19 cellular contexts compared by ENCODE assay signal in the genomic region with DNA sequence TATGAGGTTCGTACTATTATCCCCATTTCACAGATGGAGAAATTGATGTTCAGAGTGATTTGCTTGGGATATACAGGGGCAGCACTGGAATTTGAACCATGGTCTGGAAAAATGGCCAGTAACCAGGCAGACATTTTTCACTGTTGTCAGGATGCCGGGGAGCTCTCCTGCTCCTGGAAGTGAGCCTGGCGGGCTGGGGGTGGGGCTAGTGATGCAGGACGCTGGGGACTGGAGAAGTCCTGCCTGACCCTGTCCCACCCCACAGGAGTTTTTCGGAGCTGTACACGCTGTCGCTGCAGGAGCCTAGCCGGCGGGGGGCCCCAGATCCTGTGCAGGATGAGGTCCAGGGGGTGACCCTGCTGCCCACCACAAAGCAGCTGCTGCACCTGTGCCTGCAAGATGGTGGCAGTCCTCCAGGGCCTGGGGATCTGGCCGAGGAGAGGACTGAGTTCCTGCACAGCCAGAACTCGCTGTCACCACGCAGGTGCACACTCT. TPM values are rescaled to one million over a fixed set of nuclear protein-coding genes. Genes with fewer than 3 reads are reported as not detected.
DNase-seq lines count a peak whose midpoint lies in the region; ATAC-seq, FAIRE-seq and TF ChIP-seq lines count a peak whose summit lies in the region.
"Had no signal": no experiment of that assay in that cellular context is flagged by ENCODE, and none has a peak within 500 bp of the region (broad histone marks: within the 10 kb centered on the region; RNA-seq: fewer than 3 reads in every experiment).

No MANE protein-coding gene starts in this region.

- TF ChIP-seq POLR2A in GM12878 (IDR thresholded peaks at IDR 0.05; ENCODE audit: low read depth, low read length), result 0 out of 2 replicates have a peak, but pooled peaks have one; percentile 15

- RAD21 ChIA-PET in GM12878 (lab: Charles Lee; ENCODE audit: unreplicated experiment), result interaction anchor here (1.0 kb wide), 1 partner anchor 11 kb away, joined by 3 read pairs; no protein-coding TSS in a partner anchor

- H3K27ac Mint-ChIP-seq in neural crest cell (ENCODE audit: unreplicated experiment), result no peak overlapping the region
- H3K27ac Mint-ChIP-seq: activated CD4-positive, alpha-beta memory T cell treated with anti-CD3 and anti-CD28 coated beads, Interleukin-2, amount 10 ng/mL, durations not matched to agents 7 days and 5 days; activated naive CD8-positive, alpha-beta T cell treated with anti-CD3 and anti-CD28 coated beads, Interleukin-2, amount 50 U/mL, for 24 hours; activated T-helper 1 cell treated with anti-CD3 and anti-CD28 coated beads, Interleukin-12 subunit alpha, Interleukin-12 subunit beta, Interleukin-2, Interleukin-4 antibody, amounts not matched to agents 30 ng/mL and 10 ng/mL and 1 ng/mL, durations not matched to agents 14 hours and 24 hours and 36 hours had no signal

- no peak overlapping the region for H2AFZ ChIP-seq in GM12878 (ENCODE audit: control insufficient read depth, low read depth, low read length)

- peak; percentile 4 for DNase-seq in GM06990 (ENCODE audit: extremely low read depth, insufficient read length)
- no peak for DNase-seq in GM12878 (ENCODE audit: low read depth, low spot score)
- no peak for DNase-seq in neural crest cell (ENCODE audit: low read depth, low spot score)
- no peak for DNase-seq in coronary artery (ENCODE audit: low spot score)
- DNase-seq in activated CD4-positive, CD25-positive, alpha-beta regulatory T cell (lab: John Stamatoyannopoulos, UW), result no peak
- no peak for DNase-seq in stimulated activated CD4-positive, alpha-beta T cell treated with anti-CD3 and anti-CD28 coated beads, Interleukin-2, amount 100 ng/mL, for 48 hours
- DNase-seq: activated CD4-positive, alpha-beta memory T cell treated with anti-CD3 and anti-CD28 coated beads, Interleukin-2, amount 10 ng/mL, durations not matched to agents 7 days and 5 days; activated naive CD8-positive, alpha-beta T cell treated with anti-CD3 and anti-CD28 coated beads, Interleukin-2, amount 50 U/mL, for 24 hours; AML-193; DMS53; NCI-H187 treated with DMSO at 0.1 percent for 48 hours; NCI-H510A treated with DMSO at 0.1 percent for 48 hours; PC-3; stimulated activated CD4-positive, alpha-beta T cell treated with anti-CD3 and anti-CD28 coated beads, Interleukin-2, amount 100 ng/mL, for 24 hours; testis had no signal

- H3K27me3 ChIP-seq in GM06990 (replicated peaks; ENCODE audit: control insufficient read depth, insufficient read depth, low read length) (no peaks in the 10 kb centered on the region), GM12878 (replicated peaks in 1 of 2; ENCODE audit: control insufficient read depth in 2 of 2, insufficient read depth in 2 of 2, low read length in 1 of 2) (no peaks in the 10 kb centered on the region)
- H3K27me3 ChIP-seq: testis had no signal

- peaks cover 29% of the 10 kb centered on the region for H3K4me1 Mint-ChIP-seq in neural crest cell

- H3K36me3 ChIP-seq in GM06990 (ENCODE audit: control insufficient read depth, insufficient read depth, low read length), result peaks cover 31% of the 10 kb centered on the region
- H3K36me3 ChIP-seq in GM12878 (ENCODE audit: control insufficient read depth in 2 of 2, insufficient read depth in 2 of 2, low read length in 1 of 2), result peaks cover 16 to 37% of the 10 kb centered on the region in 2 experiments

- intact Hi-C loops in GM12878 (cut with micrococcal nuclease; ENCODE audit: unreplicated experiment), result no loop called here

- no peak overlapping the region for H3K27ac ChIP-seq in GM12878 (ENCODE audit: control insufficient read depth, insufficient read depth)
- H3K27ac ChIP-seq in coronary artery, result peak overlapping the region in 1 of 2 donors; percentile 1
- H3K27ac ChIP-seq: testis had no signal

- no peaks in the 10 kb centered on the region for H3K9me3 Mint-ChIP-seq in neural crest cell
- H3K9me3 Mint-ChIP-seq: activated CD4-positive, alpha-beta memory T cell treated with anti-CD3 and anti-CD28 coated beads, Interleukin-2, amount 10 ng/mL, durations not matched to agents 7 days and 5 days; activated naive CD8-positive, alpha-beta T cell treated with anti-CD3 and anti-CD28 coated beads, Interleukin-2, amount 50 U/mL, for 24 hours; activated T-helper 1 cell treated with anti-CD3 and anti-CD28 coated beads, Interleukin-12 subunit alpha, Interleukin-12 subunit beta, Interleukin-2, Interleukin-4 antibody, amounts not matched to agents 30 ng/mL and 10 ng/mL and 1 ng/mL, durations not matched to agents 14 hours and 24 hours and 36 hours had no signal

- peak overlapping the region; percentile 61 for H3K4me3 Mint-ChIP-seq in neural crest cell
- H3K4me3 Mint-ChIP-seq: activated CD4-positive, alpha-beta memory T cell treated with anti-CD3 and anti-CD28 coated beads, Interleukin-2, amount 10 ng/mL, durations not matched to agents 7 days and 5 days; activated naive CD8-positive, alpha-beta T cell treated with anti-CD3 and anti-CD28 coated beads, Interleukin-2, amount 50 U/mL, for 24 hours; activated T-helper 1 cell treated with anti-CD3 and anti-CD28 coated beads, Interleukin-12 subunit alpha, Interleukin-12 subunit beta, Interleukin-2, Interleukin-4 antibody, amounts not matched to agents 30 ng/mL and 10 ng/mL and 1 ng/mL, durations not matched to agents 14 hours and 24 hours and 36 hours had no signal

- CTCF ChIA-PET in GM12878 (lab: Yijun Ruan, JAX), result interaction anchor here (0.8 kb wide), 1 partner anchor 61 kb away, joined by 3 read pairs; no protein-coding TSS in a partner anchor

- POLR2A ChIA-PET in GM12878 (lab: Charles Lee), result interaction anchor here (0.6 kb wide), 1 partner anchor 168 kb away, joined by 3 read pairs; no protein-coding TSS in a partner anchor

- H3K4me3 ChIP-seq in GM06990 (replicated peaks; ENCODE audit: low read depth, low read length), result no peak overlapping the region
- H3K4me3 ChIP-seq in GM12878, result no peak overlapping the region
- no peak overlapping the region for H3K4me3 ChIP-seq in coronary artery
- H3K4me3 ChIP-seq: testis had no signal

- H3K4me2 ChIP-seq in GM12878 (ENCODE audit: control insufficient read depth, insufficient read depth), result no peak overlapping the region

- no peaks in the 10 kb centered on the region for H3K9me3 ChIP-seq in GM12878 (replicated peaks; ENCODE audit: control insufficient read depth, insufficient read depth, low read length)
- H3K9me3 ChIP-seq: testis had no signal

- no peaks in the 10 kb centered on the region; the same call in none of the 2 replicates for H3K79me2 ChIP-seq in GM12878 (ENCODE audit: control insufficient read depth, insufficient read depth, low read length)

- peaks cover 16% of the 10 kb centered on the region for H3K4me1 ChIP-seq in GM12878 (ENCODE audit: control insufficient read depth, insufficient read depth, low read length)

- SMC1A ChIA-PET in GM12878 (lab: Charles Lee; ENCODE audit: uncharacterized antibody, unreplicated experiment), result no interaction called here

- WGBS in GM12878 (ENCODE audit: insufficient coverage, insufficient replicate concordance, low lambda C conversion rate, missing lambda C conversion rate), result 90% methylated on average over 9 of the region's 12 CpGs

- no peak overlapping the region for H3K9ac ChIP-seq in GM12878 (ENCODE audit: control insufficient read depth, insufficient read depth, low read length)

- no peaks in the 10 kb centered on the region for H4K20me1 ChIP-seq in GM12878 (ENCODE audit: control insufficient read depth, insufficient read depth)

- in situ Hi-C loops in GM12878 (cut with MboI), result no loop called here

- no peak for TF ChIP-seq RAD21 in GM12878 (IDR thresholded peaks at IDR 0.05; ENCODE audit: insufficient read depth, low read depth, low read length)

- no peak for TF ChIP-seq CTCF in GM06990 (IDR thresholded peaks at IDR 0.05; ENCODE audit: insufficient read depth, low read length, poor library complexity, severe bottlenecking)
- TF ChIP-seq CTCF in GM12878 (IDR thresholded peaks at IDR 0.05 in 2 of 3, conservative IDR thresholded peaks at IDR 0.05 in 1 of 3; ENCODE audit: control insufficient read depth in 2 of 3, extremely low read depth in 1 of 3, insufficient read depth in 1 of 3, low read depth in 3 of 3, low read length in 3 of 3), result no peak
- no peak for TF ChIP-seq CTCF in neural crest cell (conservative IDR thresholded peaks at IDR 0.05)
- TF ChIP-seq CTCF in coronary artery (IDR thresholded peaks at IDR 0.05), result no peak

- H3K36me3 Mint-ChIP-seq in neural crest cell (ENCODE audit: low read depth), result no peaks in the 10 kb centered on the region

- peaks cover 19% of the 10 kb centered on the region for H3K27me3 Mint-ChIP-seq in neural crest cell (ENCODE audit: low read depth)
- H3K27me3 Mint-ChIP-seq: activated CD4-positive, alpha-beta memory T cell treated with anti-CD3 and anti-CD28 coated beads, Interleukin-2, amount 10 ng/mL, durations not matched to agents 7 days and 5 days had no signal

- BruUV-seq in GM12878 (replicated peaks; lab: Mats Ljungman, UMichigan), result no TSS peak

- TF ChIP-seq EP300 in GM12878 (IDR thresholded peaks at IDR 0.05; ENCODE audit: borderline replicate concordance in 1 of 2, control insufficient read depth in 1 of 2, low read depth in 2 of 2, low read length in 2 of 2), result no peak

- FAIRE-seq in GM12878 (lab: Jason Lieb, UNC), result no peak
- FAIRE-seq: GM19239 had no signal

- no peak for ATAC-seq in GM12878
- ATAC-seq: activated naive CD8-positive, alpha-beta T cell treated with anti-CD3 and anti-CD28 coated beads, Interleukin-2, amount 50 U/mL, for 24 hours; PC-3; sciatic nerve had no signal

RNA-seq across cellular contexts. Expression of gene SIPA1, which starts 11.1 kb away (rescaled TPM):
- 136 and 145 TPM in 2 replicates for total RNA-seq in GM12878 (2013; cell fraction: nucleolus; rRNA removed)
- total RNA-seq in GM12878 (2014; rRNA removed) (51.7 and 61.2 TPM in 2 replicates), GM12878 (2014; rRNA removed; fragmentation: Illumina TruSeq; extraction: Trizol) (26.9 and 34.2 TPM in 2 replicates), GM12878 (2021) (132 and 139 TPM in 2 replicates), neural crest cell (17.5 and 23.6 TPM in 2 replicates)
- polyA plus RNA-seq in GM12878 (2011; ENCODE audit: low read depth), result 14.6 TPM
- polyA plus RNA-seq in GM12878 (2011; rRNA removed) (24.0 and 64.1 TPM in 2 replicates), GM12878 (2014; fragmentation: Illumina TruSeq; extraction: Trizol) (4.9 and 16.0 TPM in 2 replicates), GM12878 (2014; fragmentation: Nextera tagmentation; extraction: Ambion mirVana) (1 to 10 TPM; 1.0 to 5.5 TPM), GM12878 (2014; rRNA removed) (64.2 and 66.8 TPM in 2 replicates), GM12878 (2016; fragmentation: Nextera tagmentation; extraction: Ambion mirVana) (10 to 100 TPM; 18.3 to 32.7 TPM)
- 72.9 and 124 TPM in 2 replicates for polyA plus RNA-seq in GM12878 (2011; cell fraction: cytosol; rRNA removed)
- 436 and 511 TPM in 2 replicates for polyA plus RNA-seq in GM12878 (2011; cell fraction: nucleus; rRNA removed)
- polyA plus RNA-seq in GM12878 (2012), result 69.0 and 88.3 TPM in 2 replicates
- polyA minus RNA-seq in GM12878 (2011; rRNA and poly(A)+ RNA removed), result 131 and 204 TPM in 2 replicates
- 70.8 and 88.3 TPM in 2 replicates for polyA minus RNA-seq in GM12878 (2011; cell fraction: cytosol; rRNA and poly(A)+ RNA removed)
- 87.9 and 144 TPM in 2 replicates for polyA minus RNA-seq in GM12878 (2011; cell fraction: nucleus; rRNA and poly(A)+ RNA removed)

RNA-seq across cellular contexts. Expression of gene RELA, which starts 13.7 kb away (rescaled TPM):
- total RNA-seq in GM12878 (2013; cell fraction: nucleolus; rRNA removed), result 91.6 and 99.8 TPM in 2 replicates
- total RNA-seq in GM12878 (2014; rRNA removed) (28.1 and 33.6 TPM in 2 replicates), GM12878 (2014; rRNA removed; fragmentation: Illumina TruSeq; extraction: Trizol) (15.3 and 16.8 TPM in 2 replicates), GM12878 (2021) (51.7 and 56.4 TPM in 2 replicates), neural crest cell (49.0 and 53.7 TPM in 2 replicates)
- polyA plus RNA-seq in GM12878 (2011; ENCODE audit: low read depth), result 26.3 TPM
- polyA plus RNA-seq in GM12878 (2011; rRNA removed) (13.4 and 32.7 TPM in 2 replicates), GM12878 (2014; fragmentation: Illumina TruSeq; extraction: Trizol) (21.8 and 34.7 TPM in 2 replicates), GM12878 (2014; fragmentation: Nextera tagmentation; extraction: Ambion mirVana) (10 to 100 TPM in 1 of 2 experiments, 1 to 10 TPM in 1; 5.1 to 12.8 TPM), GM12878 (2014; rRNA removed) (37.4 and 60.0 TPM in 2 replicates), GM12878 (2016; fragmentation: Nextera tagmentation; extraction: Ambion mirVana) (10 to 100 TPM; 38.1 to 42.8 TPM)
- polyA plus RNA-seq in GM12878 (2011; cell fraction: cytosol; rRNA removed), result 28.1 and 28.2 TPM in 2 replicates
- 205 and 257 TPM in 2 replicates for polyA plus RNA-seq in GM12878 (2011; cell fraction: nucleus; rRNA removed)
- polyA plus RNA-seq in GM12878 (2012), result 60.7 and 67.5 TPM in 2 replicates
- 35.8 and 49.0 TPM in 2 replicates for polyA minus RNA-seq in GM12878 (2011; rRNA and poly(A)+ RNA removed)
- 18.3 and 22.1 TPM in 2 replicates for polyA minus RNA-seq in GM12878 (2011; cell fraction: cytosol; rRNA and poly(A)+ RNA removed)
- 82.5 and 108 TPM in 2 replicates for polyA minus RNA-seq in GM12878 (2011; cell fraction: nucleus; rRNA and poly(A)+ RNA removed)

RNA-seq across cellular contexts. Expression of gene PCNX3, which starts 33.5 kb away (rescaled TPM):
- total RNA-seq in GM12878 (2013; cell fraction: nucleolus; rRNA removed), result 38.1 and 44.3 TPM in 2 replicates
- total RNA-seq in GM12878 (2014; rRNA removed) (14.0 and 19.9 TPM in 2 replicates), GM12878 (2014; rRNA removed; fragmentation: Illumina TruSeq; extraction: Trizol) (5.4 and 7.3 TPM in 2 replicates), GM12878 (2021) (39.0 and 46.6 TPM in 2 replicates), neural crest cell (58.2 and 58.9 TPM in 2 replicates)
- 8.1 TPM for polyA plus RNA-seq in GM12878 (2011; ENCODE audit: low read depth)
- polyA plus RNA-seq in GM12878 (2011; rRNA removed) (2.9 and 8.2 TPM in 2 replicates), GM12878 (2014; fragmentation: Illumina TruSeq; extraction: Trizol) (1.7 and 8.6 TPM in 2 replicates), GM12878 (2014; fragmentation: Nextera tagmentation; extraction: Ambion mirVana) (under 1 TPM; 0.03 to 0.15 TPM), GM12878 (2014; rRNA removed) (34.1 and 40.2 TPM in 2 replicates), GM12878 (2016; fragmentation: Nextera tagmentation; extraction: Ambion mirVana) (10 to 100 TPM in 1 of 2 experiments, 1 to 10 TPM in 1; 6.8 to 10.3 TPM)
- polyA plus RNA-seq in GM12878 (2011; cell fraction: cytosol; rRNA removed), result 19.6 and 23.7 TPM in 2 replicates
- 93.1 and 120 TPM in 2 replicates for polyA plus RNA-seq in GM12878 (2011; cell fraction: nucleus; rRNA removed)
- polyA plus RNA-seq in GM12878 (2012), result 16.6 and 21.0 TPM in 2 replicates
- 12.1 and 24.9 TPM in 2 replicates for polyA minus RNA-seq in GM12878 (2011; rRNA and poly(A)+ RNA removed)
- 17.2 and 18.4 TPM in 2 replicates for polyA minus RNA-seq in GM12878 (2011; cell fraction: cytosol; rRNA and poly(A)+ RNA removed)
- polyA minus RNA-seq in GM12878 (2011; cell fraction: nucleus; rRNA and poly(A)+ RNA removed), result 29.3 and 54.2 TPM in 2 replicates

RNA-seq across cellular contexts. Expression of gene MAP3K11, which starts 35.0 kb away (rescaled TPM):
- 95.3 and 109 TPM in 2 replicates for total RNA-seq in GM12878 (2013; cell fraction: nucleolus; rRNA removed)
- total RNA-seq in GM12878 (2014; rRNA removed), result 37.4 and 39.9 TPM in 2 replicates
- 13.6 and 15.1 TPM in 2 replicates for total RNA-seq in GM12878 (2014; rRNA removed; fragmentation: Illumina TruSeq; extraction: Trizol)
- total RNA-seq in GM12878 (2021), result 62.6 and 64.7 TPM in 2 replicates
- polyA plus RNA-seq in GM12878 (2011; ENCODE audit: low read depth), result 8.2 TPM
- polyA plus RNA-seq in GM12878 (2011; rRNA removed), result 17.0 and 27.9 TPM in 2 replicates
- 43.4 and 59.7 TPM in 2 replicates for polyA plus RNA-seq in GM12878 (2011; cell fraction: cytosol; rRNA removed)
- 80.4 and 99.7 TPM in 2 replicates for polyA plus RNA-seq in GM12878 (2011; cell fraction: nucleus; rRNA removed)
- polyA plus RNA-seq in GM12878 (2012), result 29.2 and 38.0 TPM in 2 replicates
- 6.6 and 14.0 TPM in 2 replicates for polyA plus RNA-seq in GM12878 (2014; fragmentation: Illumina TruSeq; extraction: Trizol)
- polyA plus RNA-seq in GM12878 (2014; fragmentation: Nextera tagmentation; extraction: Ambion mirVana), result 1 to 10 TPM; 1.5 to 1.9 TPM
- 51.8 and 58.7 TPM in 2 replicates for polyA plus RNA-seq in GM12878 (2014; rRNA removed)
- 10 to 100 TPM; 22.1 to 27.3 TPM for polyA plus RNA-seq in GM12878 (2016; fragmentation: Nextera tagmentation; extraction: Ambion mirVana)
- polyA minus RNA-seq in GM12878 (2011; rRNA and poly(A)+ RNA removed), result 31.5 and 53.3 TPM in 2 replicates
- polyA minus RNA-seq in GM12878 (2011; cell fraction: cytosol; rRNA and poly(A)+ RNA removed), result 23.3 and 23.7 TPM in 2 replicates
- polyA minus RNA-seq in GM12878 (2011; cell fraction: nucleus; rRNA and poly(A)+ RNA removed), result 31.8 and 54.0 TPM in 2 replicates
- total RNA-seq in neural crest cell, result 88.3 and 94.0 TPM in 2 replicates

RNA-seq across cellular contexts. Expression of gene KCNK7, which starts 53.4 kb away (rescaled TPM):
- total RNA-seq in GM12878 (2013; cell fraction: nucleolus; rRNA removed), result 0.42 and 0.67 TPM in 2 replicates
- total RNA-seq in GM12878 (2014; rRNA removed) (0.16 and 0.23 TPM in 2 replicates), GM12878 (2014; rRNA removed; fragmentation: Illumina TruSeq; extraction: Trizol) (not detected in 2 replicates), GM12878 (2021) (0.29 and 0.54 TPM in 2 replicates), neural crest cell (1.0 and 1.1 TPM in 2 replicates)
- polyA plus RNA-seq in GM12878 (2011; ENCODE audit: low read depth), result not detected
- polyA plus RNA-seq in GM12878 (2011; rRNA removed) (not detected in 2 replicates), GM12878 (2014; fragmentation: Illumina TruSeq; extraction: Trizol) (not detected in 2 replicates), GM12878 (2014; fragmentation: Nextera tagmentation; extraction: Ambion mirVana) (under 1 TPM in 1 of 2 experiments, not detected in 1; 0.11 TPM), GM12878 (2014; rRNA removed) (0.15 TPM in 1 of 2 replicates, not detected in the other), GM12878 (2016; fragmentation: Nextera tagmentation; extraction: Ambion mirVana) (not detected)
- polyA plus RNA-seq in GM12878 (2011; cell fraction: cytosol; rRNA removed), result 0.08 TPM in 1 of 2 replicates, not detected in the other
- 0.16 and 0.46 TPM in 2 replicates for polyA plus RNA-seq in GM12878 (2011; cell fraction: nucleus; rRNA removed)
- 0.08 and 0.80 TPM in 2 replicates for polyA plus RNA-seq in GM12878 (2012)
- 1.4 TPM in 1 of 2 replicates, not detected in the other for polyA minus RNA-seq in GM12878 (2011; rRNA and poly(A)+ RNA removed)
- not detected in 2 replicates for polyA minus RNA-seq in GM12878 (2011; cell fraction: cytosol; rRNA and poly(A)+ RNA removed)
- not detected in 2 replicates for polyA minus RNA-seq in GM12878 (2011; cell fraction: nucleus; rRNA and poly(A)+ RNA removed)
- total RNA-seq: fibroblast of villous mesenchyme had no signal
